Comparison of ENCODE assay signal across 9 cellular contexts in genomic region chr7:1961776-1962276, GRCh38.
A peak's percentile ranks its signal among the peaks of the same experiment; 100 is the strongest.
DNase-seq lines count a peak whose midpoint lies in the region; ATAC-seq and TF ChIP-seq lines count a peak whose summit lies in the region.
"Had no signal": no experiment of that assay in that cellular context is flagged by ENCODE, and none has a peak within 500 bp of the region (broad histone marks: within the 10 kb centered on the region; RNA-seq: fewer than 3 reads in every experiment).

No MANE protein-coding gene starts in this region.

- ATAC-seq in stimulated activated naive CD8-positive, alpha-beta T cell treated with anti-CD3 and anti-CD28 coated beads, Interleukin-15, amount 100 ng/mL, for 72 hours, result peak; percentile 95

- no peaks in the 10 kb centered on the region for H3K27me3 ChIP-seq in Peyer's patch

- peak overlapping the region in 1 of 2 donors; percentile 46 for H3K4me3 Mint-ChIP-seq in stimulated activated naive CD8-positive, alpha-beta T cell treated with anti-CD3 and anti-CD28 coated beads, Interleukin-15, amount 100 ng/mL, for 72 hours

- no peak for TF ChIP-seq POLR2A in Peyer's patch (IDR thresholded peaks at IDR 0.05)

- peak; percentile 61 for DNase-seq in activated gamma-delta T cell treated with Interleukin-2 at 50 U/mL for 16 hours
- no peak for DNase-seq in activated gamma-delta T cell (lab: John Stamatoyannopoulos, UW)
- DNase-seq in activated T-cell treated with anti-CD3 and anti-CD28 coated beads for 24 hours (ENCODE audit: low read depth), result peak; percentile 51
- peak; percentile 94 for DNase-seq in fibroblast of the aortic adventitia (ENCODE audit: low read depth)
- DNase-seq in stimulated activated naive CD8-positive, alpha-beta T cell treated with anti-CD3 and anti-CD28 coated beads, Interleukin-15, amount 100 ng/mL, for 72 hours, result peak; percentile 73 to 83
- no peak for DNase-seq in HEK293T (ENCODE audit: extremely low spot score)
- no peak for DNase-seq in Peyer's patch
- DNase-seq in posterior vena cava (ENCODE audit: low spot score), result no peak

- H3K27ac Mint-ChIP-seq in stimulated activated naive CD8-positive, alpha-beta T cell treated with anti-CD3 and anti-CD28 coated beads, Interleukin-15, amount 100 ng/mL, for 72 hours, result peak overlapping the region; percentile 50 to 97

- H3K27me3 Mint-ChIP-seq in stimulated activated naive CD8-positive, alpha-beta T cell treated with anti-CD3 and anti-CD28 coated beads, Interleukin-15, amount 100 ng/mL, for 72 hours, result no peaks in the 10 kb centered on the region

- H3K4me1 ChIP-seq in Peyer's patch, result no peaks in the 10 kb centered on the region

- POLR2A ChIA-PET in HEK293T (lab: Yijun Ruan, JAX), result no interaction called here

- H3K27ac ChIP-seq in Peyer's patch, result no peak overlapping the region

- no peak overlapping the region for H3K4me3 ChIP-seq in fibroblast of the aortic adventitia (ENCODE audit: low read depth, low read length)
- H3K4me3 ChIP-seq in Peyer's patch, result no peak overlapping the region
- H3K4me3 ChIP-seq: lung had no signal

- no peaks in the 10 kb centered on the region for H3K36me3 ChIP-seq in Peyer's patch

- TF ChIP-seq CTCF in fibroblast of the aortic adventitia (IDR thresholded peaks at IDR 0.05; ENCODE audit: insufficient read depth, low read length), result no peak
- TF ChIP-seq CTCF in Peyer's patch (IDR thresholded peaks at IDR 0.05), result no peak

- H3K4me1 Mint-ChIP-seq in stimulated activated naive CD8-positive, alpha-beta T cell treated with anti-CD3 and anti-CD28 coated beads, Interleukin-15, amount 100 ng/mL, for 72 hours, result peaks cover 23% of the 10 kb centered on the region

- H3K9me3 ChIP-seq in Peyer's patch, result no peaks in the 10 kb centered on the region

- peaks cover 35 to 49% of the 10 kb centered on the region in 2 donors for H3K9me3 Mint-ChIP-seq in stimulated activated naive CD8-positive, alpha-beta T cell treated with anti-CD3 and anti-CD28 coated beads, Interleukin-15, amount 100 ng/mL, for 72 hours

- CTCF ChIA-PET in HEK293T (lab: Yijun Ruan, JAX), result no interaction called here

- intact Hi-C loops in posterior vena cava (cut with DNase I), result no loop called here

TF ChIP-seq in HEK293T, 16 proteins besides CTCF, POLR2A, EP300 and RAD21:
- TF ChIP-seq BHLHE40 (IDR thresholded peaks at IDR 0.05; ENCODE audit: borderline replicate concordance) (no peak), L3MBTL2 (conservative IDR thresholded peaks at IDR 0.05) (no peak), PKNOX1 (IDR thresholded peaks at IDR 0.05) (no peak), FOXM1 (IDR thresholded peaks at IDR 0.05; ENCODE audit: borderline replicate concordance) (no peak), NFRKB (IDR thresholded peaks at IDR 0.05) (no peak), FOXA1 (IDR thresholded peaks at IDR 0.05) (no peak), HDGF (IDR thresholded peaks at IDR 0.05; ENCODE audit: borderline replicate concordance) (no peak)
TF ChIP-seq in HEK293T: peak in this region for 0.

Comparison
In these comparisons a context has a peak if more than half of its experiments do, and no peak if none do; other contexts are left out.
1. DNase-seq: peak in activated gamma-delta T cell treated with Interleukin-2 at 50 U/mL for 16 hours (single experiment), activated T-cell treated with anti-CD3 and anti-CD28 coated beads for 24 hours (single experiment), fibroblast of the aortic adventitia (single experiment) and stimulated activated naive CD8-positive, alpha-beta T cell treated with anti-CD3 and anti-CD28 coated beads, Interleukin-15, amount 100 ng/mL, for 72 hours (2 of 2); none in activated gamma-delta T cell (single experiment), HEK293T (single experiment), Peyer's patch (0 of 3) and posterior vena cava (single experiment).